1 cellular context compared by ENCODE assay signal in the genomic region with DNA sequence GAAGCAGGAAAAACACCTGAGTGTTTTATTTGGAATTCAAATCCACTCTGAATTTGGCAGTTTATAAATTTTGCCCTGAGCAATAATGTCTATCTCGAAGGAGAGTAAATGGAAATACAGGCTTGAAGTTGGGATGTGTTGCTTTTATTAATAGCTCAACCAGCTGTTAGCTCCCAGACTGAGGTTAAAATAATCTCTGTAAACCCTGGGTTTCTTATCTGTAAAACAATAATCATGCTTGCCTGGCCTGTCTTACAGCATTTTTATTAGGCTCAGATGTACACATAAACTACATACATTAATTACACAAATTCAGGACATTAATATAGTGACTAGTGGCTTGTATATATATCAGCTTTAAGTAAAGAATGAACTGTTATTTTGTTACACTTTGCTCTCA.
TF ChIP-seq lines count a peak whose summit lies in the region.

No MANE protein-coding gene starts in this region.

TF ChIP-seq in WTC11, 78 proteins besides CTCF, POLR2A, EP300 and RAD21 (continued from another document):
- TF ChIP-seq, protein P1, sequence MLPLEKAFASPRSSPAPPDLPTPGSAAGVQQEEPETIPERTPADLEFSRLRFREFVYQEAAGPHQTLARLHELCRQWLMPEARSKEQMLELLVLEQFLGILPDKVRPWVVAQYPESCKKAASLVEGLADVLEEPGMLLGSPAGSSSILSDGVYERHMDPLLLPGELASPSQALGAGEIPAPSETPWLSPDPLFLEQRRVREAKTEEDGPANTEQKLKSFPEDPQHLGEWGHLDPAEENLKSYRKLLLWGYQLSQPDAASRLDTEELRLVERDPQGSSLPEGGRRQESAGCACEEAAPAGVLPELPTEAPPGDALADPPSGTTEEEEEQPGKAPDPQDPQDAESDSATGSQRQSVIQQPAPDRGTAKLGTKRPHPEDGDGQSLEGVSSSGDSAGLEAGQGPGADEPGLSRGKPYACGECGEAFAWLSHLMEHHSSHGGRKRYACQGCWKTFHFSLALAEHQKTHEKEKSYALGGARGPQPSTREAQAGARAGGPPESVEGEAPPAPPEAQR (CRISPR knock-in tag; IDR thresholded peaks at IDR 0.05), result no peak
